In the genomic region with DNA sequence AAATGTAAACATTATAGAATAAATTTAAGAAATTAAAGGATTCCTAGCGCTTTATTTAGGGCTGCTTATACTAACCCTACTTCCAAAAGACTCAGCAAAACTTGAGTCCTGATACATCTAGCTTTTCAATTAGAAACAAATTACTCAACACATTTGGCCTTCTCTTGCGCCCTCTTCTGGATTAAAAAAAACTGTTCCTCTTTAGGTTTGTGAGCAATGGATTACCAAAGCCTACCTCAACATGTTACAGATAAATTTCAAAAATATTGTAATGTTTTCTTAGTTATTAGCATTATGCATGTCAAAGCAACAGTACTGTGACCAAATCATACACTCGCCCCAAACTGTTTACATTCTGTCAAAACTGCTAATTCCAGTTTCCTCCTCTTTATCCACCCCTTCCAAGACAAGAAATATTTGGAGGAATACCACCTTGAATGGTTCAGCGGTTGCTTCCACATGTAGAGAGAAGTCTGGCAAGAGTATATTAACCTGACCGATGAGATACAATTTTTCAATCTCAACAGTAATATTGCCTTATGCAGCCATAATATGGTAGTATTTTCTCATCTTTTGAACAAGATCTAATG, we compare ENCODE assay signal across 8 cellular contexts. TPM values are rescaled to one million over a fixed set of nuclear protein-coding genes. Genes with fewer than 3 reads are reported as not detected.
DNase-seq lines count a peak whose midpoint lies in the region; FAIRE-seq and TF ChIP-seq lines count a peak whose summit lies in the region.
"Had no signal": no experiment of that assay in that cellular context is flagged by ENCODE, and none has a peak within 500 bp of the region (broad histone marks: within the 10 kb centered on the region; RNA-seq: fewer than 3 reads in every experiment).

No MANE protein-coding gene starts in this region.

- H2AFZ ChIP-seq in OCI-LY1 (ENCODE audit: low read length) (no peak overlapping the region), keratinocyte (ENCODE audit: control insufficient read depth, low read length) (no peak overlapping the region)

- H3K79me2 ChIP-seq in OCI-LY1 (ENCODE audit: insufficient read depth, low read length) (peaks cover 68% of the 10 kb centered on the region), keratinocyte (ENCODE audit: control insufficient read depth, insufficient read depth, low read length) (peaks cover 75% of the 10 kb centered on the region)

- dilution Hi-C loops in keratinocyte (cut with MboI; ENCODE audit: extremely low pct_ligation_motif_present, low sequenced_read_pairs) = no loop called here

- no peaks in the 10 kb centered on the region for H3K9me2 ChIP-seq in OCI-LY1 (ENCODE audit: low read depth, low read length)

- FAIRE-seq in keratinocyte (lab: Jason Lieb, UNC) = no peak

- H3K9me1 ChIP-seq in keratinocyte (ENCODE audit: control insufficient read depth, extremely low read depth, insufficient read depth, low read length) = peaks cover 3% of the 10 kb centered on the region

- no peaks in the 10 kb centered on the region for H3K27me3 ChIP-seq in OCI-LY1 (ENCODE audit: insufficient read depth, low read length)
- no peaks in the 10 kb centered on the region for H3K27me3 ChIP-seq in keratinocyte (ENCODE audit: control insufficient read depth, extremely low read depth, insufficient read depth, low read length)
- H3K27me3 ChIP-seq in stomach = no peaks in the 10 kb centered on the region

- no peak for TF ChIP-seq EP300 in stomach (IDR thresholded peaks at IDR 0.05)

- WGBS in stomach, 5 donors = 3 to 10% (median 5%) methylated on average over 5 of the region's 5 CpGs

- H4K20me1 ChIP-seq in OCI-LY1 (ENCODE audit: insufficient read depth, low read length) (0 out of 2 replicates have a peak, but pooled peaks cover 3% of the 10 kb centered on the region), keratinocyte (ENCODE audit: control insufficient read depth, extremely low read depth, insufficient read depth, low read length) (peaks cover 38% of the 10 kb centered on the region)

- no peak for TF ChIP-seq POLR2A in stomach (IDR thresholded peaks at IDR 0.05)

- TF ChIP-seq CTCF in OCI-LY1 (IDR thresholded peaks at IDR 0.05; ENCODE audit: low read length) (peak; percentile 68), keratinocyte (optimal IDR thresholded peaks at IDR 0.05 in 1 of 3, IDR thresholded peaks at IDR 0.05 in 1 of 3, conservative IDR thresholded peaks at IDR 0.05 in 1 of 3; ENCODE audit: extremely low read depth in 1 of 3, insufficient read depth in 2 of 3, low read length in 3 of 3) (peak in 2 of 3 experiments; percentile 43 to 45), stomach (IDR thresholded peaks at IDR 0.05) (peak in 5 of 7 experiments; percentile 36 to 62 (median 55))

- peak overlapping the region; percentile 87 for H3K4me2 ChIP-seq in OCI-LY1 (ENCODE audit: low read length)
- peak overlapping the region; percentile 94 for H3K4me2 ChIP-seq in keratinocyte (ENCODE audit: control insufficient read depth, extremely low read depth, insufficient read depth, low read depth, low read length)

- peaks cover 28% of the 10 kb centered on the region for H3K4me1 ChIP-seq in OCI-LY1 (ENCODE audit: insufficient read depth, low read length, severe bottlenecking)
- H3K4me1 ChIP-seq in keratinocyte (ENCODE audit: control insufficient read depth, extremely low read depth, insufficient read depth, low read length) = peaks cover 20% of the 10 kb centered on the region
- H3K4me1 ChIP-seq in stomach = peaks cover 21 to 67% (median 47%) of the 10 kb centered on the region in 4 donors

- peak overlapping the region; percentile 77 for H3K9ac ChIP-seq in OCI-LY1 (ENCODE audit: low read length)
- H3K9ac ChIP-seq in keratinocyte (ENCODE audit: control insufficient read depth, extremely low read depth, insufficient read depth, low read length) = peak overlapping the region; percentile 90

- H3K27ac ChIP-seq in OCI-LY1 (ENCODE audit: low read depth, low read length, poor library complexity, severe bottlenecking) (peak overlapping the region; percentile 44), keratinocyte (ENCODE audit: control insufficient read depth, insufficient read depth, low read length) (peak overlapping the region; percentile 91), stomach (peak overlapping the region in 4 of 5 donors; percentile 97 to 100 (median 99))

- H3F3A ChIP-seq in OCI-LY1 (ENCODE audit: insufficient read depth, low read length) = no peaks in the 10 kb centered on the region

- intact Hi-C loops in stomach (cut with DNase I; ENCODE audit: low total_unique reads) = no loop called here

- H3K4me3 ChIP-seq in OCI-LY1 (ENCODE audit: low read depth, low read length, poor library complexity, severe bottlenecking) (peak overlapping the region; percentile 75), keratinocyte (ENCODE audit: control insufficient read depth in 2 of 3, extremely low read depth in 1 of 3, insufficient read depth in 2 of 3, low read depth in 1 of 3, low read length in 3 of 3) (peak overlapping the region; percentile 83 to 87 (median 85)), stomach (peak overlapping the region; percentile 85 to 99 (median 93))

- peaks cover 49% of the 10 kb centered on the region for H3K36me3 ChIP-seq in OCI-LY1 (ENCODE audit: insufficient read depth, low read length)
- peaks cover 8 to 20% of the 10 kb centered on the region in 2 experiments for H3K36me3 ChIP-seq in keratinocyte (ENCODE audit: control insufficient read depth in 2 of 2, extremely low read depth in 1 of 2, insufficient read depth in 2 of 2, low read length in 2 of 2)
- peaks cover 13 to 38% (median 22%) of the 10 kb centered on the region in 4 donors for H3K36me3 ChIP-seq in stomach

- H3K9me3 ChIP-seq in OCI-LY1 (ENCODE audit: low read length) (peaks cover 14% of the 10 kb centered on the region), keratinocyte (ENCODE audit: control insufficient read depth, low read depth, low read length) (no peaks in the 10 kb centered on the region), stomach (no peaks in the 10 kb centered on the region)

- DNase-seq in EH (ENCODE audit: low read depth) = peak; percentile 76
- peak; percentile 56 for DNase-seq in HuH-7 (ENCODE audit: low spot score)
- DNase-seq in brain pericyte (ENCODE audit: low read depth, low spot score) = peak; percentile 36
- no peak for DNase-seq in keratinocyte (ENCODE audit: low read depth, low spot score)
- no peak for DNase-seq in stomach
- DNase-seq in stimulated activated CD4-positive, alpha-beta T cell treated with anti-CD3 and anti-CD28 coated beads, Interleukin-1b, Interleukin-23, amount 100 ng/mL, for 48 hours = no peak

RNA-seq across cellular contexts. Expression of a gene that starts 2.7 kb away (rescaled TPM):
- 9.9 to 22.0 TPM (median 16.5 TPM) in 3 replicates for polyA plus RNA-seq in keratinocyte
- polyA plus RNA-seq in keratinocyte (2011; ENCODE audit: low read depth) = 16.5 TPM
- polyA plus RNA-seq in keratinocyte (2011; cell fraction: cytosol; rRNA removed) = 7.3 and 12.7 TPM in 2 replicates
- polyA plus RNA-seq in keratinocyte (2011; cell fraction: nucleus; rRNA removed) = 37.4 and 48.3 TPM in 2 replicates
- polyA plus RNA-seq in keratinocyte (2012; ENCODE audit: low replicate concordance) = 17.9 and 19.3 TPM in 2 replicates
- polyA minus RNA-seq in keratinocyte = 11.3 to 24.4 TPM (median 22.9 TPM) in 3 replicates
- polyA minus RNA-seq in keratinocyte (2011; cell fraction: cytosol; rRNA and poly(A)+ RNA removed) = 19.8 TPM
- polyA minus RNA-seq in keratinocyte (2011; cell fraction: nucleus; rRNA and poly(A)+ RNA removed) = 31.8 and 66.1 TPM in 2 replicates
- 100 to 1,000 TPM in 1 of 5 donors, 10 to 100 TPM in 4; 22.0 to 151 (median 39.7) TPM for total RNA-seq in stomach
- polyA plus RNA-seq in stomach = 1 to 10 TPM; 5.6 to 6.9 (median 6.1) TPM

RNA-seq across cellular contexts. Expression of a gene that starts 44.6 kb away (rescaled TPM):
- polyA plus RNA-seq in keratinocyte (not detected in 3 replicates), stomach (not detected)
- not detected for polyA plus RNA-seq in keratinocyte (2011; ENCODE audit: low read depth)
- not detected in 2 replicates for polyA plus RNA-seq in keratinocyte (2011; cell fraction: cytosol; rRNA removed)
- polyA plus RNA-seq in keratinocyte (2011; cell fraction: nucleus; rRNA removed) = not detected in 2 replicates
- not detected in 2 replicates for polyA plus RNA-seq in keratinocyte (2012; ENCODE audit: low replicate concordance)
- polyA minus RNA-seq in keratinocyte = not detected in 3 replicates
- not detected for polyA minus RNA-seq in keratinocyte (2011; cell fraction: cytosol; rRNA and poly(A)+ RNA removed)
- polyA minus RNA-seq in keratinocyte (2011; cell fraction: nucleus; rRNA and poly(A)+ RNA removed) = not detected in 2 replicates
- not detected for total RNA-seq in stomach
- total RNA-seq: pulmonary artery endothelial cell had no signal

Comparison
In these comparisons a context has a peak if more than half of its experiments do, and no peak if none do; other contexts are left out.
1. DNase-seq: peak in EH (single experiment), HuH-7 (single experiment) and brain pericyte (single experiment); none in keratinocyte (single experiment), stomach (single experiment) and stimulated activated CD4-positive, alpha-beta T cell treated with anti-CD3 and anti-CD28 coated beads, Interleukin-1b, Interleukin-23, amount 100 ng/mL, for 48 hours (single experiment).
2. H3K27ac ChIP-seq: peak in every context shown above with its lines; median percentile 99 in stomach; 91 in keratinocyte; 44 in OCI-LY1.
3. Peak in every context shown above with its lines, with median percentiles within 50 percentile points of each other: H3K4me3 ChIP-seq and CTCF ChIP-seq.